In the genomic region with DNA sequence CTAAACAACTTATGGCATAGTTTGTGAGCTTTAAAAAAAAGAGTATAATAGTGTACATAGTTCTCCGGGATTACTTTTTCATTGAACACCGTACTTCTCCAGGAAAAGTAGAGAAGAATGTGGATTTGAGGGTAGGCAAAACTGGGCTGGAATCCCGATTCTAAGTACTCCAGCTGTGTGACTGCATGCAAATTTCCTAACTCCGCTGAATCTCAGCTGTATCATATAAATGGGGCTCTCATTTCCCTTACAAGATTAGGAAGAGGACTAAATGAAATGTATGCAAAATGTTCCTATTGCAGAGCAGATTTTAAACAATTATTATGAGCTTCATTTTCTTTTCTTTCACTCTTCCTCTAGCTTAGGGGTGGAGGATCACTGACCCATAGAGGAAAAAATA, we compare ENCODE assay signal across 29 cellular contexts.
"Had no signal": no experiment of that assay in that cellular context is flagged by ENCODE, and none has a peak within 500 bp of the region (broad histone marks: within the 10 kb centered on the region; RNA-seq: fewer than 3 reads in every experiment).

No MANE protein-coding gene starts in this region.

- H3K9ac ChIP-seq: neural progenitor cell, parathyroid adenoma had no signal

- H2AFZ ChIP-seq: neural progenitor cell, parathyroid adenoma had no signal

- H3K9me3 Mint-ChIP-seq: mesothelial cell of epicardium; naive B cell; natural killer cell; nephron progenitor cell; neural progenitor cell; stimulated activated naive B cell treated with anti-CD40 and anti-IgM and Interleukin-4, amounts not matched to agents 10 μg/mL and 1 μg/mL and 100 μg/mL, for 72 hours had no signal

- H3K79me2 ChIP-seq: parathyroid adenoma had no signal

- H3K4me3 Mint-ChIP-seq: mesothelial cell of epicardium; naive B cell; nephron progenitor cell; neural progenitor cell; stimulated activated naive B cell treated with anti-CD40 and anti-IgM and Interleukin-4, amounts not matched to agents 10 μg/mL and 1 μg/mL and 100 μg/mL, for 72 hours had no signal

- H3K4me3 ChIP-seq: left ventricle myocardium inferior, lung, neural progenitor cell, prostate gland, skin epidermis, stomach, suprapubic skin, thoracic aorta, tibial artery, upper lobe of right lung had no signal

- H3K27ac Mint-ChIP-seq: mesothelial cell of epicardium; nephron progenitor cell; neural progenitor cell; stimulated activated naive B cell treated with anti-CD40 and anti-IgM and Interleukin-4, amounts not matched to agents 10 μg/mL and 1 μg/mL and 100 μg/mL, for 72 hours had no signal

- H3K27me3 Mint-ChIP-seq: naive B cell; stimulated activated naive B cell treated with anti-CD40 and anti-IgM and Interleukin-4, amounts not matched to agents 10 μg/mL and 1 μg/mL and 100 μg/mL, for 72 hours had no signal

- H3K4me1 ChIP-seq: parathyroid adenoma, prostate gland had no signal

- H3K27me3 ChIP-seq: neural progenitor cell, neutrophil, stomach, suprapubic skin, tibial artery, upper lobe of right lung had no signal

- H3K9me3 ChIP-seq: left ventricle myocardium inferior, neutrophil, prostate gland, stomach, suprapubic skin, thoracic aorta, tibial artery, upper lobe of right lung had no signal

- H3K4me2 ChIP-seq: neural progenitor cell had no signal

- H3K36me3 ChIP-seq: neural progenitor cell, prostate gland, suprapubic skin, thoracic aorta, tibial artery had no signal

- H3K36me3 Mint-ChIP-seq: mesothelial cell of epicardium; naive B cell; natural killer cell; neural progenitor cell; stimulated activated naive B cell treated with anti-CD40 and anti-IgM and Interleukin-4, amounts not matched to agents 10 μg/mL and 1 μg/mL and 100 μg/mL, for 72 hours had no signal

- H3K4me1 Mint-ChIP-seq: mesothelial cell of epicardium had no signal

- DNase-seq: islet precursor cell; left ventricle myocardium inferior; mesendoderm; naive B cell; natural killer cell; nephron progenitor cell; occipital lobe; retina; stimulated activated CD4-positive, alpha-beta T cell treated with anti-CD3 and anti-CD28 coated beads, Interleukin-12 subunit alpha, Interleukin-12 subunit beta, amount 100 ng/mL, for 4 hours; stimulated activated CD4-positive, alpha-beta T cell treated with anti-CD3 and anti-CD28 coated beads, Interleukin-15, amount 100 ng/mL, for 24 hours; stimulated activated CD4-positive, alpha-beta T cell treated with anti-CD3 and anti-CD28 coated beads, Interleukin-2, amount 100 ng/mL, for 24 hours; stimulated activated CD4-positive, alpha-beta T cell treated with anti-CD3 and anti-CD28 coated beads, Interleukin-4, amount 100 ng/mL, for 1 hour; stimulated activated naive B cell treated with anti-CD40 and anti-IgM and Interleukin-4, amounts not matched to agents 10 μg/mL and 1 μg/mL and 100 μg/mL, for 72 hours; stimulated activated naive CD8-positive, alpha-beta T cell treated with anti-CD3 and anti-CD28 coated beads, Interleukin-15, Interleukin-2, amounts not matched to agents 100 U/mL and 50 U/mL, for 24 hours; stomach; trophoblast cell; upper lobe of right lung had no signal

- ATAC-seq: natural killer cell; right cardiac atrium; sciatic nerve; stimulated activated naive B cell treated with anti-CD40 and anti-IgM and Interleukin-4, amounts not matched to agents 10 μg/mL and 1 μg/mL and 100 μg/mL, for 72 hours; stimulated activated naive CD8-positive, alpha-beta T cell treated with anti-CD3 and anti-CD28 coated beads, Interleukin-15, Interleukin-2, amounts not matched to agents 100 U/mL and 50 U/mL, for 24 hours; upper lobe of right lung had no signal

- H3K27ac ChIP-seq: left ventricle myocardium inferior, neural progenitor cell, neutrophil, parathyroid adenoma, prostate gland, skin epidermis, stomach, suprapubic skin, thoracic aorta, tibial artery, upper lobe of right lung had no signal
